18 cellular contexts compared by ENCODE assay signal in the genomic region with DNA sequence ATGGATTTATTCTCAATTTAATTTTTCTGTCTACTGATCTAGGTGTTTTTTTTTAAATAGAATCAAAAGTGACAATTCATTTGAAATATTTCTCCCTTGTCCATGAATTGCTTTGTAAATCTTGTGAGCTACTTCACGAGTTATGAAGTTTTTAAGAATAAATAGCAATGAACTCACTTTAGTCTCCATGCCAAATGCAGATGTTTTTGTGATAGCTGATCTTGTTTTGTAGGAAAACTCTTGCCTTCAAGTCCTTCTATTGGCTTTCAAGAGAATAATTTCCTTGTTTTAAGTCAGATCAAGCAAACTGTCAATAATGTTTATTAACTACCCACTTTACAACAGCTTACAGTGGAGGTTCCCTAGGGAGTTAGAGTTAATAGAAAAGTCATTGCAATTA.
"Had no signal": no experiment of that assay in that cellular context is flagged by ENCODE, and none has a peak within 500 bp of the region (broad histone marks: within the 10 kb centered on the region; RNA-seq: fewer than 3 reads in every experiment).

No MANE protein-coding gene starts in this region.

- ATAC-seq: activated naive CD4-positive, alpha-beta T cell treated with anti-CD3 and anti-CD28 coated beads, Interleukin-2, amount 50 U/mL, for 72 hours; gastrocnemius medialis; SK-N-SH treated with all-trans-retinoic acid at 6 μM for 48 hours; stimulated activated naive CD8-positive, alpha-beta T cell treated with anti-CD3 and anti-CD28 coated beads, Interleukin-15, Interleukin-2, amounts not matched to agents 100 U/mL and 50 U/mL, for 24 hours had no signal

- H3K27me3 ChIP-seq: gastrocnemius medialis, sigmoid colon, thyroid gland had no signal

- H3K9me3 ChIP-seq: gastrocnemius medialis, left ventricle myocardium inferior, sigmoid colon, thyroid gland had no signal

- DNase-seq: activated CD4-positive, alpha-beta memory T cell treated with anti-CD3 and anti-CD28 coated beads, Interleukin-2, amount 10 ng/mL, durations not matched to agents 7 days and 5 days; activated CD4-positive, alpha-beta T cell treated with anti-CD3 and anti-CD28 coated beads, Interleukin-2, amount 10 ng/mL, durations not matched to agents 24 days and 14 days; activated gamma-delta T cell; endodermal cell; gastrocnemius medialis; hypothalamus; left ventricle myocardium inferior; nephron progenitor cell; nucleus accumbens; sigmoid colon; stimulated activated CD4-positive, alpha-beta T cell treated with anti-CD3 and anti-CD28 coated beads, Interleukin-4, amount 100 ng/mL, for 4 hours; stimulated activated naive CD8-positive, alpha-beta T cell treated with anti-CD3 and anti-CD28 coated beads, Interleukin-15, Interleukin-2, amounts not matched to agents 100 U/mL and 50 U/mL, for 24 hours; thyroid gland had no signal

- H3K4me3 Mint-ChIP-seq: activated CD4-positive, alpha-beta memory T cell treated with anti-CD3 and anti-CD28 coated beads, Interleukin-2, amount 10 ng/mL, durations not matched to agents 7 days and 5 days; activated CD4-positive, alpha-beta T cell treated with anti-CD3 and anti-CD28 coated beads, Interleukin-2, amount 10 ng/mL, durations not matched to agents 24 days and 14 days; activated T-helper 1 cell treated with anti-CD3 and anti-CD28 coated beads, Interleukin-12 subunit alpha, Interleukin-12 subunit beta, Interleukin-2, Interleukin-4 antibody, amounts not matched to agents 30 ng/mL and 10 ng/mL and 1 ng/mL, durations not matched to agents 14 hours and 24 hours and 36 hours; endodermal cell; mesothelial cell of epicardium; nephron progenitor cell had no signal

- H3K9me3 Mint-ChIP-seq: activated CD4-positive, alpha-beta memory T cell treated with anti-CD3 and anti-CD28 coated beads, Interleukin-2, amount 10 ng/mL, durations not matched to agents 7 days and 5 days; activated CD4-positive, alpha-beta T cell treated with anti-CD3 and anti-CD28 coated beads, Interleukin-2, amount 10 ng/mL, durations not matched to agents 24 days and 14 days; activated naive CD4-positive, alpha-beta T cell treated with anti-CD3 and anti-CD28 coated beads, Interleukin-2, amount 50 U/mL, for 72 hours; activated T-helper 1 cell treated with anti-CD3 and anti-CD28 coated beads, Interleukin-12 subunit alpha, Interleukin-12 subunit beta, Interleukin-2, Interleukin-4 antibody, amounts not matched to agents 30 ng/mL and 10 ng/mL and 1 ng/mL, durations not matched to agents 14 hours and 24 hours and 36 hours; endodermal cell; mesothelial cell of epicardium; nephron progenitor cell had no signal

- H3K27ac Mint-ChIP-seq: activated CD4-positive, alpha-beta memory T cell treated with anti-CD3 and anti-CD28 coated beads, Interleukin-2, amount 10 ng/mL, durations not matched to agents 7 days and 5 days; activated CD4-positive, alpha-beta T cell treated with anti-CD3 and anti-CD28 coated beads, Interleukin-2, amount 10 ng/mL, durations not matched to agents 24 days and 14 days; activated naive CD4-positive, alpha-beta T cell treated with anti-CD3 and anti-CD28 coated beads, Interleukin-2, amount 50 U/mL, for 72 hours; activated T-helper 1 cell treated with anti-CD3 and anti-CD28 coated beads, Interleukin-12 subunit alpha, Interleukin-12 subunit beta, Interleukin-2, Interleukin-4 antibody, amounts not matched to agents 30 ng/mL and 10 ng/mL and 1 ng/mL, durations not matched to agents 14 hours and 24 hours and 36 hours; endodermal cell had no signal

- H3K4me1 Mint-ChIP-seq: activated CD4-positive, alpha-beta memory T cell treated with anti-CD3 and anti-CD28 coated beads, Interleukin-2, amount 10 ng/mL, durations not matched to agents 7 days and 5 days; activated CD4-positive, alpha-beta T cell treated with anti-CD3 and anti-CD28 coated beads, Interleukin-2, amount 10 ng/mL, durations not matched to agents 24 days and 14 days; endodermal cell had no signal

- H3K36me3 ChIP-seq: gastrocnemius medialis, left ventricle myocardium inferior, sigmoid colon, thyroid gland had no signal

- H3K4me1 ChIP-seq: gastrocnemius medialis, left ventricle myocardium inferior, sigmoid colon, thyroid gland had no signal

- H3K4me3 ChIP-seq: coronary artery, gastrocnemius medialis, left ventricle myocardium inferior, sigmoid colon, thyroid gland had no signal

- H3K36me3 Mint-ChIP-seq: activated naive CD4-positive, alpha-beta T cell treated with anti-CD3 and anti-CD28 coated beads, Interleukin-2, amount 50 U/mL, for 72 hours; mesothelial cell of epicardium had no signal
